Comparison of ENCODE assay signal across 9 cellular contexts in the genomic region with DNA sequence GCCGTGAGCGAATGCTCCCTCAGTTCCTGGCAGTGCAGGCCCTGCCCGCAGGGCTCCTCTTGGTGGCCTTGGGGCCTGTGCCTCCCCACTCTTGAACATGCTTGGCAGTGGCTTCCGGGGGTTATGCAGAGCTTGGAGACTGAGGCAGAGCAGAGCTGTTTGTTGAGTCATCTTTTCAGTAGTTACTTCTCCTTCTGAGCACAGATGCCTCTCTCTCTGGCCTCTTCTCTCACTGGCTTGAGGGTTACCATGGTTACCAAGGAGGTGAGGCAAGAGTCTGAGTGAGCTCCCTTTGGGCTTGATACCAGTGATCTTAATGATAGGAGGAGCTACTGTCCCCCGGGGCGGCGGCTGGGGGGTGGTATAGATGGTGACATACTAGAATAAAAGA.
DNase-seq lines count a peak whose midpoint lies in the region; ATAC-seq and TF ChIP-seq lines count a peak whose summit lies in the region.
"Had no signal": no experiment of that assay in that cellular context is flagged by ENCODE, and none has a peak within 500 bp of the region (broad histone marks: within the 10 kb centered on the region; RNA-seq: fewer than 3 reads in every experiment).

No MANE protein-coding gene starts in this region.

- TF ChIP-seq EP300 in sigmoid colon (IDR thresholded peaks at IDR 0.05): no peak

- no peak overlapping the region for H3K4me3 ChIP-seq in ectodermal cell (ENCODE audit: insufficient read depth, low read depth, low read length)
- no peak overlapping the region for H3K4me3 ChIP-seq in sigmoid colon
- no peak overlapping the region for H3K4me3 ChIP-seq in gastrocnemius medialis
- H3K4me3 ChIP-seq: cardiac muscle cell had no signal

- H3K4me1 ChIP-seq in ectodermal cell (ENCODE audit: control insufficient read depth, insufficient read depth, low read length) (peaks cover 10% of the 10 kb centered on the region), sigmoid colon (peaks cover 0 to 27% (median 10%) of the 10 kb centered on the region in 4 donors), gastrocnemius medialis (no peaks in the 10 kb centered on the region)

- 74 to 81% methylated on average over 4 to 6 of the region's 7 CpGs for WGBS in ectodermal cell, 2 experiments
- 80 to 91% methylated on average over 7 of the region's 7 CpGs for WGBS in sigmoid colon, 2 donors

- H3K27ac ChIP-seq in ectodermal cell (ENCODE audit: insufficient read depth, low read depth, low read length, poor library complexity, severe bottlenecking): peak overlapping the region; percentile 38
- H3K27ac ChIP-seq in sigmoid colon: no peak overlapping the region
- no peak overlapping the region for H3K27ac ChIP-seq in gastrocnemius medialis
- H3K27ac ChIP-seq: cardiac muscle cell had no signal

- intact Hi-C loops in sigmoid colon (cut with DNase I) (loop anchor here (2.0 to 10.0 kb wide), 2 partner anchors 132 to 266 kb away; no protein-coding TSS in a partner anchor), gastrocnemius medialis (cut with DNase I; ENCODE audit: low total_unique reads) (loop anchor here (2.0 to 5.0 kb wide), 2 partner anchors 168 to 224 kb away; no protein-coding TSS in a partner anchor)

- DNase-seq in LHCN-M2 (ENCODE audit: low read depth) (peak; percentile 62), occipital lobe (lab: John Stamatoyannopoulos, UW) (peak; percentile 21), NCI-H1694 (lab: John Stamatoyannopoulos, UW) (no peak), sigmoid colon (no peak), NCI-H524 treated with DMSO at 0.1 percent for 48 hours (lab: John Stamatoyannopoulos, UW) (no peak), gastrocnemius medialis (no peak)

- in situ Hi-C loops in gastrocnemius medialis (cut with MboI; ENCODE audit: low sequenced_read_pairs in 4 of 4): loop anchor here in 2 of 4 donors (25.0 kb wide), 2 partner anchors 269 to 869 kb away; partner anchors contain the start of gene GNPDA1 (in 1 of the 2)

- TF ChIP-seq POLR2A in sigmoid colon (IDR thresholded peaks at IDR 0.05) (no peak), gastrocnemius medialis (IDR thresholded peaks at IDR 0.05) (no peak)

- H3K36me3 ChIP-seq in ectodermal cell (ENCODE audit: control insufficient read depth, insufficient read depth, low read length): no peaks in the 10 kb centered on the region
- no peaks in the 10 kb centered on the region for H3K36me3 ChIP-seq in sigmoid colon
- H3K36me3 ChIP-seq in gastrocnemius medialis: no peaks in the 10 kb centered on the region
- H3K36me3 ChIP-seq: cardiac muscle cell had no signal

- H3K9me3 ChIP-seq in ectodermal cell (ENCODE audit: control insufficient read depth, low read length): no peaks in the 10 kb centered on the region
- H3K9me3 ChIP-seq in sigmoid colon: no peaks in the 10 kb centered on the region
- no peaks in the 10 kb centered on the region for H3K9me3 ChIP-seq in gastrocnemius medialis

- ATAC-seq in GM18858 (IDR thresholded peaks at IDR 0.05; ENCODE audit: unreplicated experiment): peak; percentile 60
- ATAC-seq in gastrocnemius medialis: no peak

- H3K27me3 ChIP-seq in ectodermal cell (ENCODE audit: control insufficient read depth, insufficient read depth, low read length, poor library complexity, severe bottlenecking) (no peaks in the 10 kb centered on the region), sigmoid colon (no peaks in the 10 kb centered on the region), gastrocnemius medialis (no peaks in the 10 kb centered on the region)
- H3K27me3 ChIP-seq: cardiac muscle cell had no signal

- TF ChIP-seq CTCF in sigmoid colon (IDR thresholded peaks at IDR 0.05): no peak
- no peak for TF ChIP-seq CTCF in gastrocnemius medialis (IDR thresholded peaks at IDR 0.05 in 4 of 5, conservative IDR thresholded peaks at IDR 0.05 in 1 of 5)

Comparison
In these comparisons a context has a peak if more than half of its experiments do, and no peak if none do; other contexts are left out.
1. DNase-seq: peak in LHCN-M2 (single experiment) and occipital lobe (single experiment); none in NCI-H1694 (single experiment), sigmoid colon (single experiment), NCI-H524 treated with DMSO at 0.1 percent for 48 hours (single experiment) and gastrocnemius medialis (0 of 2).